ENCODE assay signal across 1 cellular context in genomic region chr19:16441661-16442071, GRCh38.
TF ChIP-seq lines count a peak whose summit lies in the region.

No MANE protein-coding gene starts in this region.

TF ChIP-seq in SK-N-SH treated with all-trans-retinoic acid at 6 μM for 48 hours, 23 proteins besides CTCF, POLR2A, EP300 and RAD21 (continued from another document):
- TF ChIP-seq PATZ1 (CRISPR knock-in tag; IDR thresholded peaks at IDR 0.05; ENCODE audit: borderline replicate concordance) (no peak), CSDC2 (CRISPR knock-in tag; IDR thresholded peaks at IDR 0.05) (no peak), GLIS3 (CRISPR knock-in tag; IDR thresholded peaks at IDR 0.05) (no peak), ZNF8 (CRISPR knock-in tag; IDR thresholded peaks at IDR 0.05) (no peak), ZFP3 (CRISPR knock-in tag; IDR thresholded peaks at IDR 0.05) (no peak)
